13 cellular contexts compared by ENCODE assay signal in genomic region chr6:166470863-166471410, GRCh38.
"Had no signal": no experiment of that assay in that cellular context is flagged by ENCODE, and none has a peak within 500 bp of the region (broad histone marks: within the 10 kb centered on the region; RNA-seq: fewer than 3 reads in every experiment).

No MANE protein-coding gene starts in this region.

- H3K27ac ChIP-seq: left ventricle myocardium inferior, neutrophil, uterus had no signal

- ATAC-seq: naive thymus-derived CD4-positive, alpha-beta T cell had no signal

- H3K4me3 Mint-ChIP-seq: naive thymus-derived CD4-positive, alpha-beta T cell; nephron progenitor cell had no signal

- DNase-seq: effector memory CD4-positive, alpha-beta T cell; gastrocnemius medialis; islet precursor cell; left ventricle myocardium inferior; mesendoderm; naive thymus-derived CD4-positive, alpha-beta T cell; nephron progenitor cell; small intestine; stimulated activated CD4-positive, alpha-beta T cell treated with anti-CD3 and anti-CD28 coated beads, Interleukin-2, amount 100 ng/mL, for 48 hours; stimulated activated naive CD4-positive, alpha-beta T cell treated with Interleukin-2 at 50 U/mL for 16 hours had no signal

- H3K36me3 ChIP-seq: gastrocnemius medialis, uterus had no signal

- H3K9me3 ChIP-seq: gastrocnemius medialis, left ventricle myocardium inferior, neutrophil, uterus had no signal

- H3K27me3 ChIP-seq: gastrocnemius medialis, neutrophil, uterus had no signal

- H3K4me1 ChIP-seq: left ventricle myocardium inferior, uterus had no signal

- H3K4me3 ChIP-seq: gastrocnemius medialis, left ventricle myocardium inferior, uterus had no signal

- H3K9me3 Mint-ChIP-seq: naive thymus-derived CD4-positive, alpha-beta T cell; nephron progenitor cell had no signal

- H3K27ac Mint-ChIP-seq: nephron progenitor cell had no signal

- FAIRE-seq: endometrium, small intestine had no signal
